ENCODE assay signal across 8 cellular contexts in genomic region chr3:43893721-43894120, GRCh38.
A peak's percentile ranks its signal among the peaks of the same experiment; 100 is the strongest.
DNase-seq lines count a peak whose midpoint lies in the region; ATAC-seq lines count a peak whose summit lies in the region.

No MANE protein-coding gene starts in this region.

- peaks cover 3% of the 10 kb centered on the region for H3K4me1 Mint-ChIP-seq in activated CD4-positive, alpha-beta T cell treated with anti-CD3 and anti-CD28 coated beads, Interleukin-2, amount 10 ng/mL, durations not matched to agents 24 days and 14 days
- H3K4me1 Mint-ChIP-seq in activated T-cell treated with anti-CD3 and anti-CD28 coated beads, Interleukin-2, amount 50 U/mL, for 4 hours (ENCODE audit: low read depth), result peaks cover 5% of the 10 kb centered on the region

- DNase-seq in activated CD4-positive, alpha-beta T cell treated with anti-CD3 and anti-CD28 coated beads, Interleukin-2, amount 10 ng/mL, durations not matched to agents 24 days and 14 days, result no peak
- DNase-seq in activated CD4-positive, alpha-beta T cell treated with anti-CD3 and anti-CD28 coated beads, Interleukin-2, amount 50 U/mL, for 1 hour, result no peak
- no peak for DNase-seq in activated T-cell treated with anti-CD3 and anti-CD28 coated beads, Interleukin-2, amount 50 U/mL, for 4 hours
- DNase-seq in superior temporal gyrus (ENCODE audit: extremely low spot score) (peak; percentile 28), NCI-H2196 (lab: John Stamatoyannopoulos, UW; ENCODE audit: unreplicated experiment) (no peak), SK-N-DZ (ENCODE audit: low spot score) (no peak)

- intact Hi-C loops in activated CD4-positive, alpha-beta T cell treated with anti-CD3 and anti-CD28 coated beads, Interleukin-2, amount 10 ng/mL, durations not matched to agents 24 days and 14 days (cut with micrococcal nuclease), result loop anchor here (5.0 kb wide), 1 partner anchor 104 kb away; no protein-coding TSS in a partner anchor

- H3K36me3 Mint-ChIP-seq in activated CD4-positive, alpha-beta T cell treated with anti-CD3 and anti-CD28 coated beads, Interleukin-2, amount 10 ng/mL, durations not matched to agents 24 days and 14 days (ENCODE audit: low read depth), result no peaks in the 10 kb centered on the region
- no peaks in the 10 kb centered on the region for H3K36me3 Mint-ChIP-seq in activated T-cell treated with anti-CD3 and anti-CD28 coated beads, Interleukin-2, amount 50 U/mL, for 4 hours (ENCODE audit: insufficient read depth)

- peaks cover 52% of the 10 kb centered on the region for H3K27me3 Mint-ChIP-seq in activated CD4-positive, alpha-beta T cell treated with anti-CD3 and anti-CD28 coated beads, Interleukin-2, amount 10 ng/mL, durations not matched to agents 24 days and 14 days
- peaks cover 49% of the 10 kb centered on the region for H3K27me3 Mint-ChIP-seq in activated T-cell treated with anti-CD3 and anti-CD28 coated beads, Interleukin-2, amount 50 U/mL, for 4 hours (ENCODE audit: low read depth)

- H3K4me3 ChIP-seq in iPS-18c (ENCODE audit: insufficient read depth, low read depth, low read length), result peak overlapping the region; percentile 53

- H3K27ac Mint-ChIP-seq in activated CD4-positive, alpha-beta T cell treated with anti-CD3 and anti-CD28 coated beads, Interleukin-2, amount 10 ng/mL, durations not matched to agents 24 days and 14 days, result no peak overlapping the region

- no peaks in the 10 kb centered on the region for H3K9me3 ChIP-seq in iPS-18c (ENCODE audit: control insufficient read depth, insufficient read depth, low read length)

- H3K9me3 Mint-ChIP-seq in activated CD4-positive, alpha-beta T cell treated with anti-CD3 and anti-CD28 coated beads, Interleukin-2, amount 10 ng/mL, durations not matched to agents 24 days and 14 days, result no peaks in the 10 kb centered on the region
- H3K9me3 Mint-ChIP-seq in activated T-cell treated with anti-CD3 and anti-CD28 coated beads, Interleukin-2, amount 50 U/mL, for 4 hours, result no peaks in the 10 kb centered on the region

- peak overlapping the region; percentile 74 for H3K4me3 Mint-ChIP-seq in activated CD4-positive, alpha-beta T cell treated with anti-CD3 and anti-CD28 coated beads, Interleukin-2, amount 10 ng/mL, durations not matched to agents 24 days and 14 days
- peak overlapping the region; percentile 42 for H3K4me3 Mint-ChIP-seq in activated T-cell treated with anti-CD3 and anti-CD28 coated beads, Interleukin-2, amount 50 U/mL, for 4 hours

- peak; percentile 30 to 47 for ATAC-seq in activated T-cell treated with anti-CD3 and anti-CD28 coated beads, Interleukin-2, amount 50 U/mL, for 4 hours
- ATAC-seq in GM18909 (IDR thresholded peaks at IDR 0.05; ENCODE audit: poor library complexity, unreplicated experiment), result no peak
